ENCODE assay signal across 24 cellular contexts in the genomic region with DNA sequence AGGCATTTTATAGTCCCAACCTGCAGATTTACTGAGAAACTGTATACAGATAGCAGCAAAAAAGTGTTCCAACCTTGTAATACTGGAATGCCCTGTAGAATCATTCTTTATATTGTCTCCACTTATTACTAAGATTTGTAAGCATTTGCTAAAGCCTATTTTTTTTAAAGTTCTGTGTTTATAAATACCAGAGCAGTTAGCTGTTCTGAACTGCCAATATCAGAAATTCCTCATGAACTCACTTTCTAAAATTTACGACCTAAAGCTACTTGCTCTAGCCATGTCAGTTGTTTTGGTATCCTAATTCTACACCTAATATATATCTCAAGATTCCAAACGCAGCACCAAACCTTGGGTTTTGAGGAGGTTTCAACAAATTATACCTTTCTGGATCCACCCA.
DNase-seq lines count a peak whose midpoint lies in the region; ATAC-seq and TF ChIP-seq lines count a peak whose summit lies in the region.
"Had no signal": no experiment of that assay in that cellular context is flagged by ENCODE, and none has a peak within 500 bp of the region (broad histone marks: within the 10 kb centered on the region; RNA-seq: fewer than 3 reads in every experiment).

No MANE protein-coding gene starts in this region.

- no peak for TF ChIP-seq CTCF in left ventricle myocardium inferior (IDR thresholded peaks at IDR 0.05; ENCODE audit: borderline replicate concordance)

- DNase-seq in ELR (ENCODE audit: low read depth) = peak; percentile 68
- DNase-seq in M059J (ENCODE audit: low read depth) = peak; percentile 42
- peak; percentile 16 for DNase-seq in fibroblast of gingiva (ENCODE audit: low read depth)
- DNase-seq in left ventricle myocardium inferior = no peak
- no peak for DNase-seq in NCI-H69 (lab: John Stamatoyannopoulos, UW)
- DNase-seq: activated CD4-positive, CD25-positive, alpha-beta regulatory T cell treated with anti-CD3 and anti-CD28 coated beads, Interleukin-2, amount 50 U/mL, for 72 hours; body of pancreas; effector memory CD8-positive, alpha-beta T cell; heart left ventricle; Kasumi-1; midbrain; NCI-H1048; NCI-H1930; NCI-H226; nephron progenitor cell; PC-9; posterior cingulate gyrus; SHP77; sigmoid colon; T-cell had no signal

- no peak overlapping the region for H3K9ac ChIP-seq in skeletal muscle satellite cell (ENCODE audit: low read depth, low read length)

- H3K4me1 ChIP-seq in skeletal muscle satellite cell (ENCODE audit: control insufficient read depth, insufficient read depth, low read length) (peaks cover 34% of the 10 kb centered on the region), left ventricle myocardium inferior (peaks cover 9% of the 10 kb centered on the region)
- H3K4me1 ChIP-seq: body of pancreas, heart left ventricle, sigmoid colon had no signal

- H3K27ac ChIP-seq in left ventricle myocardium inferior (replicated peaks) = no peak overlapping the region
- H3K27ac ChIP-seq: body of pancreas, heart left ventricle, PC-9, sigmoid colon, thoracic aorta had no signal

- no peaks in the 10 kb centered on the region for H3K9me3 ChIP-seq in skeletal muscle satellite cell (replicated peaks; ENCODE audit: low read length)
- H3K9me3 ChIP-seq in left ventricle myocardium inferior (replicated peaks) = no peaks in the 10 kb centered on the region
- H3K9me3 ChIP-seq: body of pancreas, heart left ventricle, sigmoid colon, thoracic aorta had no signal

- H3K4me3 ChIP-seq in skeletal muscle satellite cell (ENCODE audit: low read length) (no peak overlapping the region), left ventricle myocardium inferior (no peak overlapping the region)
- H3K4me3 ChIP-seq: body of pancreas, heart left ventricle, PC-9, sigmoid colon, thoracic aorta had no signal

- intact Hi-C loops in left ventricle myocardium inferior (cut with micrococcal nuclease) = no loop called here

- H3K27me3 ChIP-seq in skeletal muscle satellite cell (ENCODE audit: control insufficient read depth, insufficient read depth, low read length) (no peaks in the 10 kb centered on the region), left ventricle myocardium inferior (ENCODE audit: low read depth) (no peaks in the 10 kb centered on the region)
- H3K27me3 ChIP-seq: body of pancreas, heart left ventricle, sigmoid colon had no signal

- ATAC-seq in HG02884 (IDR thresholded peaks at IDR 0.05; ENCODE audit: unreplicated experiment) = no peak
- ATAC-seq: body of pancreas; effector memory CD8-positive, alpha-beta T cell; heart left ventricle; left lobe of liver; T-cell had no signal

- peak overlapping the region; percentile 42 for H3K4me2 ChIP-seq in skeletal muscle satellite cell (ENCODE audit: low read length)
- H3K4me2 ChIP-seq: PC-9 had no signal

- H3K36me3 ChIP-seq in skeletal muscle satellite cell (ENCODE audit: insufficient read depth, low read length) (peaks cover 7% of the 10 kb centered on the region), left ventricle myocardium inferior (peaks cover 31% of the 10 kb centered on the region)

Comparison
In these comparisons a context has a peak if more than half of its experiments do, and no peak if none do; other contexts are left out.
1. DNase-seq: peak in ELR (single experiment), M059J (single experiment) and fibroblast of gingiva (single experiment); none in left ventricle myocardium inferior (single experiment) and NCI-H69 (single experiment).